ENCODE assay signal across 19 cellular contexts in genomic region chr11:96264364-96264763, GRCh38.
DNase-seq lines count a peak whose midpoint lies in the region; ATAC-seq and TF ChIP-seq lines count a peak whose summit lies in the region.
"Had no signal": no experiment of that assay in that cellular context is flagged by ENCODE, and none has a peak within 500 bp of the region (broad histone marks: within the 10 kb centered on the region; RNA-seq: fewer than 3 reads in every experiment).

No MANE protein-coding gene starts in this region.

- H3K36me3 ChIP-seq in left ventricle myocardium inferior = no peaks in the 10 kb centered on the region
- H3K36me3 ChIP-seq in heart right ventricle = no peaks in the 10 kb centered on the region
- H3K36me3 ChIP-seq in neutrophil = no peaks in the 10 kb centered on the region
- H3K36me3 ChIP-seq in aorta (ENCODE audit: control insufficient read depth in 1 of 2, insufficient read depth in 2 of 2, low read length in 1 of 2) = no peaks in the 10 kb centered on the region
- no peaks in the 10 kb centered on the region for H3K36me3 ChIP-seq in neuronal stem cell (replicated peaks in 1 of 2; ENCODE audit: control insufficient read depth in 2 of 2, insufficient read depth in 2 of 2, low read length in 2 of 2)
- H3K36me3 ChIP-seq: pancreas, Peyer's patch had no signal

- no peak overlapping the region for H2AK5ac ChIP-seq in neuronal stem cell (ENCODE audit: low read depth, low read length)

- H3K27me3 ChIP-seq in left ventricle myocardium inferior (ENCODE audit: low read depth) = no peaks in the 10 kb centered on the region
- H3K27me3 ChIP-seq in heart right ventricle = no peaks in the 10 kb centered on the region
- no peaks in the 10 kb centered on the region for H3K27me3 ChIP-seq in neutrophil
- H3K27me3 ChIP-seq in aorta (ENCODE audit: control insufficient read depth in 1 of 2, insufficient read depth in 2 of 2, low read length in 1 of 2) = no peaks in the 10 kb centered on the region
- H3K27me3 ChIP-seq in neuronal stem cell (ENCODE audit: control insufficient read depth in 3 of 3, insufficient read depth in 3 of 3, low read depth in 1 of 3, low read length in 3 of 3) = no peaks in the 10 kb centered on the region
- H3K27me3 ChIP-seq in foreskin keratinocyte = no peaks in the 10 kb centered on the region
- H3K27me3 ChIP-seq: pancreas, Peyer's patch had no signal

- no peak overlapping the region for H4K8ac ChIP-seq in neuronal stem cell (ENCODE audit: low read depth, low read length)

- H3K4ac ChIP-seq in neuronal stem cell (ENCODE audit: low read length) = no peak overlapping the region

- no peak overlapping the region for H3K18ac ChIP-seq in neuronal stem cell (ENCODE audit: low read length)

- DNase-seq in left ventricle myocardium inferior (no peak), heart right ventricle (no peak), coronary artery (ENCODE audit: low spot score) (no peak), aorta (no peak), neuronal stem cell (ENCODE audit: low spot score) (no peak), foreskin keratinocyte (no peak)
- DNase-seq in stimulated activated naive CD8-positive, alpha-beta T cell treated with anti-CD3 and anti-CD28 coated beads, Interleukin-15, amount 100 ng/mL, for 72 hours = no peak
- DNase-seq: activated CD8-positive, alpha-beta memory T cell treated with anti-CD3 and anti-CD28 coated beads, Interleukin-2, amount 10 ng/mL, durations not matched to agents 7 days and 5 days; activated effector memory CD4-positive, alpha-beta T cell treated with anti-CD3 and anti-CD28 coated beads, Interleukin-2, amount 50 U/mL, for 16 hours; COR-L47; cortex of kidney; KG1; NCI-H1092 treated with DMSO at 0.1 percent for 48 hours; pancreas; Peyer's patch; stimulated activated CD4-positive, alpha-beta T cell treated with anti-CD3 and anti-CD28 coated beads, Interleukin-4, amount 100 ng/mL, for 4 hours had no signal

- H3K9me3 ChIP-seq in left ventricle myocardium inferior (replicated peaks) (no peaks in the 10 kb centered on the region), heart right ventricle (no peaks in the 10 kb centered on the region), neutrophil (no peaks in the 10 kb centered on the region), aorta (ENCODE audit: control insufficient read depth, low read length) (no peaks in the 10 kb centered on the region), neuronal stem cell (replicated peaks in 1 of 2; ENCODE audit: control insufficient read depth in 2 of 2, insufficient read depth in 1 of 2, low read depth in 1 of 2, low read length in 2 of 2) (peaks cover 0 to 5% of the 10 kb centered on the region in 2 donors)
- H3K9me3 ChIP-seq: A549, pancreas, Peyer's patch had no signal

- no peak overlapping the region for H3K4me2 ChIP-seq in neuronal stem cell (ENCODE audit: insufficient read depth, low read length, poor library complexity, severe bottlenecking)
- H3K4me2 ChIP-seq: GM23338 had no signal

- H3K4me1 ChIP-seq in left ventricle myocardium inferior (peaks cover 55% of the 10 kb centered on the region), heart right ventricle (peaks cover 3 to 70% (median 31%) of the 10 kb centered on the region in 9 donors), neutrophil (ENCODE audit: control insufficient read depth in 1 of 2, insufficient read depth in 1 of 2, low read depth in 1 of 2, low read length in 1 of 2) (peaks cover 45 to 66% of the 10 kb centered on the region in 2 experiments), aorta (ENCODE audit: control insufficient read depth in 1 of 2, insufficient read depth in 2 of 2, low read length in 2 of 2) (peaks cover 5 to 10% of the 10 kb centered on the region in 2 donors), neuronal stem cell (ENCODE audit: control insufficient read depth in 2 of 2, insufficient read depth in 1 of 2, low read depth in 1 of 2, low read length in 2 of 2) (peaks cover 2 to 3% of the 10 kb centered on the region in 2 donors), foreskin keratinocyte (peaks cover 17% of the 10 kb centered on the region)

- TF ChIP-seq CTCF in left ventricle myocardium inferior (IDR thresholded peaks at IDR 0.05; ENCODE audit: borderline replicate concordance) = no peak
- TF ChIP-seq CTCF in heart right ventricle (IDR thresholded peaks at IDR 0.05) = no peak
- TF ChIP-seq CTCF in coronary artery (IDR thresholded peaks at IDR 0.05) = no peak
- no peak for TF ChIP-seq CTCF in neutrophil (IDR thresholded peaks at IDR 0.05)
- no peak for TF ChIP-seq CTCF in foreskin keratinocyte (conservative IDR thresholded peaks at IDR 0.05)

- no peak overlapping the region for H3K14ac ChIP-seq in neuronal stem cell (ENCODE audit: low read length)

- peaks cover 88% of the 10 kb centered on the region for H3K4me1 Mint-ChIP-seq in stimulated activated naive CD8-positive, alpha-beta T cell treated with anti-CD3 and anti-CD28 coated beads, Interleukin-15, amount 100 ng/mL, for 72 hours

- H2AFZ ChIP-seq in neuronal stem cell (ENCODE audit: low read length) = no peak overlapping the region
- H2AFZ ChIP-seq: GM23338 had no signal

- H3K4me3 ChIP-seq in left ventricle myocardium inferior (no peak overlapping the region), heart right ventricle (no peak overlapping the region), coronary artery (no peak overlapping the region), neutrophil (ENCODE audit: low read depth in 1 of 2, low read length in 1 of 2) (no peak overlapping the region), aorta (ENCODE audit: low read length in 2 of 2) (no peak overlapping the region), neuronal stem cell (ENCODE audit: low read length in 2 of 2) (no peak overlapping the region)
- H3K4me3 ChIP-seq: A549, GM23338, pancreas, Peyer's patch had no signal

- H3K79me1 ChIP-seq in neuronal stem cell (ENCODE audit: low read depth, low read length) = no peaks in the 10 kb centered on the region

- no peak overlapping the region for H2BK15ac ChIP-seq in neuronal stem cell (ENCODE audit: low read length)

- intact Hi-C loops in left ventricle myocardium inferior (cut with micrococcal nuclease) = no loop called here
- intact Hi-C loops in heart right ventricle (cut with DNase I) = no loop called here
- intact Hi-C loops in aorta (cut with DNase I) = loop anchor here in 1 of 2 donors (5.0 kb wide), 1 partner anchor 43 kb away; no protein-coding TSS in a partner anchor

- WGBS in heart right ventricle, 2 donors = 68 to 73% methylated on average over 4 of the region's 4 CpGs
- WGBS in aorta, 2 donors = 6 to 11% methylated on average over 4 of the region's 4 CpGs
- no CpG with 5 or more reads among the region's 4 CpGs for WGBS in neuronal stem cell (ENCODE audit: extremely low coverage in 2 of 2, insufficient read length in 2 of 2, insufficient replicate concordance in 1 of 2), 2 donors

- ATAC-seq in heart right ventricle = no peak
- peak; percentile 39 for ATAC-seq in aorta (ENCODE audit: low FRiP score)
- no peak for ATAC-seq in stimulated activated naive CD8-positive, alpha-beta T cell treated with anti-CD3 and anti-CD28 coated beads, Interleukin-15, amount 100 ng/mL, for 72 hours
- ATAC-seq in foreskin keratinocyte = no peak
- ATAC-seq: activated CD8-positive, alpha-beta memory T cell treated with anti-CD3 and anti-CD28 coated beads, Interleukin-2, amount 10 ng/mL, durations not matched to agents 7 days and 5 days; GM23338 had no signal

- H2BK12ac ChIP-seq in neuronal stem cell (ENCODE audit: low read length) = no peak overlapping the region

- peaks cover 0 to 7% of the 10 kb centered on the region in 2 donors for H3K9me3 Mint-ChIP-seq in stimulated activated naive CD8-positive, alpha-beta T cell treated with anti-CD3 and anti-CD28 coated beads, Interleukin-15, amount 100 ng/mL, for 72 hours

- no peak overlapping the region for H4K91ac ChIP-seq in neuronal stem cell (ENCODE audit: low read depth, low read length, poor library complexity)

- H2BK5ac ChIP-seq in neuronal stem cell (ENCODE audit: low read length) = no peak overlapping the region

- H3K4me3 Mint-ChIP-seq in stimulated activated naive CD8-positive, alpha-beta T cell treated with anti-CD3 and anti-CD28 coated beads, Interleukin-15, amount 100 ng/mL, for 72 hours = no peak overlapping the region
- H3K4me3 Mint-ChIP-seq: activated CD8-positive, alpha-beta memory T cell treated with anti-CD3 and anti-CD28 coated beads, Interleukin-2, amount 10 ng/mL, durations not matched to agents 7 days and 5 days; GM23338 had no signal

- H3K23ac ChIP-seq in neuronal stem cell (ENCODE audit: low read depth, low read length, poor library complexity) = no peak overlapping the region

- H3K27ac Mint-ChIP-seq in stimulated activated naive CD8-positive, alpha-beta T cell treated with anti-CD3 and anti-CD28 coated beads, Interleukin-15, amount 100 ng/mL, for 72 hours = no peak overlapping the region
- H3K27ac Mint-ChIP-seq: activated CD8-positive, alpha-beta memory T cell treated with anti-CD3 and anti-CD28 coated beads, Interleukin-2, amount 10 ng/mL, durations not matched to agents 7 days and 5 days; GM23338 had no signal

- H3K27me3 Mint-ChIP-seq in stimulated activated naive CD8-positive, alpha-beta T cell treated with anti-CD3 and anti-CD28 coated beads, Interleukin-15, amount 100 ng/mL, for 72 hours = no peaks in the 10 kb centered on the region
- H3K27me3 Mint-ChIP-seq: activated CD8-positive, alpha-beta memory T cell treated with anti-CD3 and anti-CD28 coated beads, Interleukin-2, amount 10 ng/mL, durations not matched to agents 7 days and 5 days had no signal

- H3K27ac ChIP-seq in left ventricle myocardium inferior (replicated peaks) (peak overlapping the region; percentile 22), heart right ventricle (peak overlapping the region in 3 of 10 donors; percentile 4 to 70 (median 16)), coronary artery (peak overlapping the region; percentile 62 to 84), neutrophil (peak overlapping the region; percentile 80), aorta (ENCODE audit: low read depth in 1 of 2, low read length in 2 of 2) (peak overlapping the region; percentile 67 to 97), neuronal stem cell (replicated peaks; ENCODE audit: low read length) (no peak overlapping the region), foreskin keratinocyte (no peak overlapping the region)

- H3K9ac ChIP-seq in neuronal stem cell (ENCODE audit: low read depth, low read length, poor library complexity) = no peak overlapping the region

- no peak overlapping the region for H2BK120ac ChIP-seq in neuronal stem cell (ENCODE audit: low read depth, low read length)

Comparison
In these comparisons a context has a peak if more than half of its experiments do, and no peak if none do; other contexts are left out.
1. H3K27ac ChIP-seq: peak in left ventricle myocardium inferior (single experiment), coronary artery (2 of 2), neutrophil (single experiment) and aorta (2 of 2); none in neuronal stem cell (single experiment) and foreskin keratinocyte (single experiment).